ENCODE assay signal across 9 cellular contexts in the genomic region with DNA sequence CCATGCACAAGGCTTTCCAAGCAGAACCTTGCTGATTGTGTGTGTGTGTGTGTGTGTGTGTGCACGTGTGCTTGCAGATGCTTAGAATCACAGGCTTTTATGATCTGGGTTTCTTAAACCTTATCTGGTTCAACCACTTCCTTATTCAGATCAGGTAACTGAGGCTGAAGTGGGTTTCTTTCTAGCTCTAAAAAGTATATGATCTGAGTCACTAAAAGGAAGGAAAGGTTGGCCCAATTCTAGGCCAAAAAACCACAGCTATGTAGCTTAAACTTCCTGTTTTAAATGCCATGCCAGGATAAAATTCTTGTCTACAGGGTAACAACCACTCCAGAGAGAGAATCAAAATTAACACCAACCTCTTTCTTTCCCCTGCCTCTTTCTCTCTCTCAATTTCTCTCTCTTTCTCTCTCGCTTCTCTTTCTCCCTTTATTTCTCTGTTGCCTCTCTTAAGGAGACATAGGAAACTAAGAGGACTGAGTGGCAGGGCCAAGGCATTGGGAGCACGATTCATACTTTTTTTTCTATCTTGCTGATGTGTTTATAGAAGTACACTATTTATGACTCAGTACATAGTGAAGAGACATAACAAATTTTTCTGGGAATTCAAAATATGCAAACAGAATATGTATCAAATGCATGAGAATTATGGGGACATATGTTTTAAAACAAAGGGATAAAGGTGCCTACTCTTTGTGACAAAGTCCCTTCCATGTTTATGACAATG.
DNase-seq lines count a peak whose midpoint lies in the region; ATAC-seq lines count a peak whose summit lies in the region.
"Had no signal": no experiment of that assay in that cellular context is flagged by ENCODE, and none has a peak within 500 bp of the region (broad histone marks: within the 10 kb centered on the region; RNA-seq: fewer than 3 reads in every experiment).

No MANE protein-coding gene starts in this region.

- POLR2A ChIA-PET in activated naive CD8-positive, alpha-beta T cell treated with anti-CD3 and anti-CD28 coated beads, Interleukin-2, amount 10 ng/mL, durations not matched to agents 7 days and 5 days (lab: Charles Lee), result interaction anchor here (0.5 to 0.9 kb wide), 4 partner anchors 106 to 140 kb away, joined by 3 to 4 read pairs (median 3); partner anchors contain the start of gene TRIB2
- POLR2A ChIA-PET in naive thymus-derived CD4-positive, alpha-beta T cell (lab: Charles Lee), result interaction anchor here (0.7 to 1.0 kb wide), 2 partner anchors 11 to 896 kb away, joined by 3 read pairs; no protein-coding TSS in a partner anchor

- peak overlapping the region; percentile 1 for H3K4me3 ChIP-seq in naive thymus-derived CD4-positive, alpha-beta T cell (ENCODE audit: low read length)

- peak; percentile 84 for ATAC-seq in activated naive CD8-positive, alpha-beta T cell treated with anti-CD3 and anti-CD28 coated beads, Interleukin-2, amount 10 ng/mL, durations not matched to agents 7 days and 5 days (ENCODE audit: low read depth)
- peak; percentile 91 for ATAC-seq in naive thymus-derived CD4-positive, alpha-beta T cell
- no peak for ATAC-seq in GM21723 (IDR thresholded peaks at IDR 0.05; ENCODE audit: unreplicated experiment)
- no peak for ATAC-seq in GM18868 (IDR thresholded peaks at IDR 0.05; ENCODE audit: unreplicated experiment)
- no peak for ATAC-seq in HG02588 (IDR thresholded peaks at IDR 0.05; ENCODE audit: unreplicated experiment)

- CTCF ChIA-PET in naive thymus-derived CD4-positive, alpha-beta T cell (lab: Charles Lee), result no interaction called here

- no peaks in the 10 kb centered on the region for H3K36me3 ChIP-seq in naive thymus-derived CD4-positive, alpha-beta T cell (ENCODE audit: control insufficient read depth in 2 of 3, insufficient read depth in 3 of 3, low read length in 3 of 3)

- H3K27me3 ChIP-seq in naive thymus-derived CD4-positive, alpha-beta T cell (ENCODE audit: control insufficient read depth in 2 of 2, insufficient read depth in 2 of 2, low read length in 2 of 2), result no peaks in the 10 kb centered on the region

- H3K9me3 Mint-ChIP-seq in activated naive CD8-positive, alpha-beta T cell treated with anti-CD3 and anti-CD28 coated beads, Interleukin-2, amount 10 ng/mL, durations not matched to agents 7 days and 5 days, result peaks cover 10% of the 10 kb centered on the region
- H3K9me3 Mint-ChIP-seq in naive thymus-derived CD4-positive, alpha-beta T cell, result peaks cover 0 to 13% (median 3%) of the 10 kb centered on the region in 11 donors

- H3K4me3 Mint-ChIP-seq in activated naive CD8-positive, alpha-beta T cell treated with anti-CD3 and anti-CD28 coated beads, Interleukin-2, amount 10 ng/mL, durations not matched to agents 7 days and 5 days, result no peak overlapping the region
- no peak overlapping the region for H3K4me3 Mint-ChIP-seq in naive thymus-derived CD4-positive, alpha-beta T cell

- peaks cover 9% of the 10 kb centered on the region for H3K27me3 Mint-ChIP-seq in activated naive CD8-positive, alpha-beta T cell treated with anti-CD3 and anti-CD28 coated beads, Interleukin-2, amount 10 ng/mL, durations not matched to agents 7 days and 5 days
- H3K27me3 Mint-ChIP-seq in naive thymus-derived CD4-positive, alpha-beta T cell, result peaks cover 6 to 12% (median 10%) of the 10 kb centered on the region in 5 donors

- intact Hi-C loops in naive thymus-derived CD4-positive, alpha-beta T cell (cut with micrococcal nuclease), result loop anchor here (1.0 to 10.0 kb wide), 13 partner anchors 12 to 1105 kb away; no protein-coding TSS in a partner anchor

- DNase-seq in GM04503 (ENCODE audit: low read depth) (peak; percentile 65), NCI-H226 (peak; percentile 89), ecto neural progenitor cell (ENCODE audit: low spot score) (no peak)
- peak; percentile 36 for DNase-seq in activated naive CD8-positive, alpha-beta T cell treated with anti-CD3 and anti-CD28 coated beads, Interleukin-2, amount 10 ng/mL, durations not matched to agents 7 days and 5 days
- peak in 7 of 9 donors; percentile 46 to 81 (median 73) for DNase-seq in naive thymus-derived CD4-positive, alpha-beta T cell
- DNase-seq: nucleus accumbens had no signal

- peaks cover 28% of the 10 kb centered on the region for H3K4me1 Mint-ChIP-seq in activated naive CD8-positive, alpha-beta T cell treated with anti-CD3 and anti-CD28 coated beads, Interleukin-2, amount 10 ng/mL, durations not matched to agents 7 days and 5 days
- peaks cover 0 to 25% (median 14%) of the 10 kb centered on the region in 7 donors for H3K4me1 Mint-ChIP-seq in naive thymus-derived CD4-positive, alpha-beta T cell

- H3K9me3 ChIP-seq in naive thymus-derived CD4-positive, alpha-beta T cell (ENCODE audit: control insufficient read depth in 2 of 3, low read length in 3 of 3), result peaks cover 0 to 4% (median 0%) of the 10 kb centered on the region in 3 experiments

- H3K27ac ChIP-seq in naive thymus-derived CD4-positive, alpha-beta T cell (ENCODE audit: low read depth, low read length), result no peak overlapping the region

- peaks cover 40 to 56% of the 10 kb centered on the region in 2 donors for H3K4me1 ChIP-seq in naive thymus-derived CD4-positive, alpha-beta T cell (ENCODE audit: control insufficient read depth in 2 of 2, insufficient read depth in 2 of 2, low read length in 2 of 2)

- peaks cover 17% of the 10 kb centered on the region for H3K36me3 Mint-ChIP-seq in activated naive CD8-positive, alpha-beta T cell treated with anti-CD3 and anti-CD28 coated beads, Interleukin-2, amount 10 ng/mL, durations not matched to agents 7 days and 5 days
- H3K36me3 Mint-ChIP-seq in naive thymus-derived CD4-positive, alpha-beta T cell, result peaks cover 0 to 11% (median 7%) of the 10 kb centered on the region in 5 donors

- H3K27ac Mint-ChIP-seq in activated naive CD8-positive, alpha-beta T cell treated with anti-CD3 and anti-CD28 coated beads, Interleukin-2, amount 10 ng/mL, durations not matched to agents 7 days and 5 days, result no peak overlapping the region
- peak overlapping the region in 1 of 9 donors; percentile 2 for H3K27ac Mint-ChIP-seq in naive thymus-derived CD4-positive, alpha-beta T cell

Comparison
In these comparisons a context has a peak if more than half of its experiments do, and no peak if none do; other contexts are left out.
1. ATAC-seq: peak in activated naive CD8-positive, alpha-beta T cell treated with anti-CD3 and anti-CD28 coated beads, Interleukin-2, amount 10 ng/mL, durations not matched to agents 7 days and 5 days (single experiment) and naive thymus-derived CD4-positive, alpha-beta T cell (single experiment); none in GM21723 (single experiment), GM18868 (single experiment) and HG02588 (single experiment).